17 cellular contexts compared by ENCODE assay signal in genomic region chr19:5090465-5090779, GRCh38.
DNase-seq lines count a peak whose midpoint lies in the region; ATAC-seq and TF ChIP-seq lines count a peak whose summit lies in the region.
"Had no signal": no experiment of that assay in that cellular context is flagged by ENCODE, and none has a peak within 500 bp of the region (broad histone marks: within the 10 kb centered on the region; RNA-seq: fewer than 3 reads in every experiment).

No MANE protein-coding gene starts in this region.

- intact Hi-C loops in ascending aorta (cut with DNase I) (no loop called here), stomach (cut with DNase I; ENCODE audit: low total_unique reads) (no loop called here)

- H3F3A ChIP-seq in GM23248 (ENCODE audit: insufficient read depth), result no peaks in the 10 kb centered on the region

- no peak for ATAC-seq in T-cell (replicated peaks in 1 of 4)
- no peak for ATAC-seq in natural killer cell treated with Interleukin-12 subunit alpha and Interleukin-12 subunit beta and Interleukin-15 and Interleukin-18, amount 100 ng/mL, for 72 hours
- ATAC-seq: HCT116; naive thymus-derived CD8-positive, alpha-beta T cell; Panc1 had no signal

- CTCF ChIA-PET in T-cell (lab: Charles Lee), result no interaction called here

- no peak for TF ChIP-seq POLR2A in stomach (IDR thresholded peaks at IDR 0.05)

- WGBS in GM23248 (ENCODE audit: low coverage in 1 of 2, low lambda C conversion rate in 2 of 2, missing lambda C conversion rate in 2 of 2), 2 experiments, result 71 to 82% methylated on average over 3 to 11 of the region's 11 CpGs
- 40 to 100% (median 85%) methylated on average over 1 to 11 of the region's 11 CpGs for WGBS in stomach, 5 donors

- H4K20me1 ChIP-seq in GM23248 (ENCODE audit: insufficient read depth), result no peaks in the 10 kb centered on the region

- no peaks in the 10 kb centered on the region for H3K9me3 Mint-ChIP-seq in T-cell
- H3K9me3 Mint-ChIP-seq in natural killer cell treated with Interleukin-12 subunit alpha and Interleukin-12 subunit beta and Interleukin-15 and Interleukin-18, amount 100 ng/mL, for 72 hours, result no peaks in the 10 kb centered on the region
- H3K9me3 Mint-ChIP-seq: activated CD4-positive, alpha-beta memory T cell treated with anti-CD3 and anti-CD28 coated beads, Interleukin-2, amount 10 ng/mL, durations not matched to agents 7 days and 5 days had no signal

- peak overlapping the region; percentile 65 for H3K9ac ChIP-seq in GM23248
- H3K9ac ChIP-seq: parathyroid adenoma had no signal

- H3K9me3 ChIP-seq in GM23248 (ENCODE audit: low read depth) (no peaks in the 10 kb centered on the region), ascending aorta (no peaks in the 10 kb centered on the region), stomach (no peaks in the 10 kb centered on the region)

- H3K9me2 ChIP-seq in GM23248 (ENCODE audit: insufficient read depth), result no peaks in the 10 kb centered on the region

- in situ Hi-C loops in GM23248 (cut with MboI), result no loop called here

- no peaks in the 10 kb centered on the region for H3K27me3 Mint-ChIP-seq in T-cell
- no peaks in the 10 kb centered on the region for H3K27me3 Mint-ChIP-seq in natural killer cell treated with Interleukin-12 subunit alpha and Interleukin-12 subunit beta and Interleukin-15 and Interleukin-18, amount 100 ng/mL, for 72 hours
- H3K27me3 Mint-ChIP-seq: activated CD4-positive, alpha-beta memory T cell treated with anti-CD3 and anti-CD28 coated beads, Interleukin-2, amount 10 ng/mL, durations not matched to agents 7 days and 5 days; activated naive CD8-positive, alpha-beta T cell; naive thymus-derived CD8-positive, alpha-beta T cell had no signal

- peak overlapping the region; percentile 50 for H3K4me2 ChIP-seq in GM23248 (ENCODE audit: unreplicated experiment)

- POLR2A ChIA-PET in T-cell (lab: Charles Lee), result no interaction called here

- DNase-seq in GM23248 (no peak), ascending aorta (ENCODE audit: low spot score in 2 of 2) (no peak), stomach (no peak), NOMO-1 treated with dmso at 0.1 percent for 144 hours (lab: John Stamatoyannopoulos, UW; ENCODE audit: unreplicated experiment) (no peak), ureter (ENCODE audit: low spot score) (no peak), T-cell (no peak)
- DNase-seq in natural killer cell treated with Interleukin-12 subunit alpha and Interleukin-12 subunit beta and Interleukin-15 and Interleukin-18, amount 100 ng/mL, for 72 hours (ENCODE audit: low spot score), result no peak
- DNase-seq: activated CD4-positive, alpha-beta memory T cell treated with anti-CD3 and anti-CD28 coated beads, Interleukin-2, amount 10 ng/mL, durations not matched to agents 7 days and 5 days; activated CD4-positive, CD25-positive, alpha-beta regulatory T cell treated with anti-CD3 and anti-CD28 coated beads, Interleukin-2, amount 50 U/mL, for 72 hours; naive thymus-derived CD8-positive, alpha-beta T cell; NCI-H1694; NK-92 treated with Interleukin-12 subunit alpha and Interleukin-12 subunit beta, amount 100 ng/mL, for 24 hours had no signal

- H3K4me3 Mint-ChIP-seq in T-cell, result no peak overlapping the region
- H3K4me3 Mint-ChIP-seq in natural killer cell treated with Interleukin-12 subunit alpha and Interleukin-12 subunit beta and Interleukin-15 and Interleukin-18, amount 100 ng/mL, for 72 hours, result no peak overlapping the region
- H3K4me3 Mint-ChIP-seq: activated CD4-positive, alpha-beta memory T cell treated with anti-CD3 and anti-CD28 coated beads, Interleukin-2, amount 10 ng/mL, durations not matched to agents 7 days and 5 days; activated naive CD8-positive, alpha-beta T cell; naive thymus-derived CD8-positive, alpha-beta T cell had no signal

- peaks cover 17% of the 10 kb centered on the region for H3K4me1 ChIP-seq in GM23248 (ENCODE audit: insufficient read depth)
- peaks cover 3 to 14% of the 10 kb centered on the region in 2 donors for H3K4me1 ChIP-seq in ascending aorta
- peaks cover 8 to 40% (median 28%) of the 10 kb centered on the region in 4 donors for H3K4me1 ChIP-seq in stomach

- H3K79me2 ChIP-seq in GM23248 (ENCODE audit: insufficient read depth), result 0 out of 2 replicates have a peak, but pooled peaks cover 7% of the 10 kb centered on the region

- no peaks in the 10 kb centered on the region for H3K4me1 Mint-ChIP-seq in T-cell
- peaks cover 0 to 9% of the 10 kb centered on the region in 2 donors for H3K4me1 Mint-ChIP-seq in natural killer cell treated with Interleukin-12 subunit alpha and Interleukin-12 subunit beta and Interleukin-15 and Interleukin-18, amount 100 ng/mL, for 72 hours (ENCODE audit: low read depth in 2 of 2)
- H3K4me1 Mint-ChIP-seq: activated CD4-positive, alpha-beta memory T cell treated with anti-CD3 and anti-CD28 coated beads, Interleukin-2, amount 10 ng/mL, durations not matched to agents 7 days and 5 days had no signal

- H3K27me3 ChIP-seq in GM23248 (replicated peaks; ENCODE audit: insufficient read depth) (no peaks in the 10 kb centered on the region), ascending aorta (no peaks in the 10 kb centered on the region), layer of hippocampus (ENCODE audit: control insufficient read depth, insufficient read depth, low read length) (no peaks in the 10 kb centered on the region), stomach (no peaks in the 10 kb centered on the region)

- no peak overlapping the region for H3K4me3 ChIP-seq in GM23248
- H3K4me3 ChIP-seq in ascending aorta, result peak overlapping the region in 1 of 2 donors; percentile 3
- no peak overlapping the region for H3K4me3 ChIP-seq in stomach

- TF ChIP-seq CTCF in ascending aorta (IDR thresholded peaks at IDR 0.05) (no peak), stomach (IDR thresholded peaks at IDR 0.05) (no peak)

- H2AFZ ChIP-seq in GM23248, result no peak overlapping the region
- H2AFZ ChIP-seq: parathyroid adenoma had no signal

- H3K36me3 Mint-ChIP-seq in T-cell, result peaks cover 12% of the 10 kb centered on the region
- H3K36me3 Mint-ChIP-seq in natural killer cell treated with Interleukin-12 subunit alpha and Interleukin-12 subunit beta and Interleukin-15 and Interleukin-18, amount 100 ng/mL, for 72 hours, result no peaks in the 10 kb centered on the region

- H3K27ac Mint-ChIP-seq in T-cell, result no peak overlapping the region
- no peak overlapping the region for H3K27ac Mint-ChIP-seq in natural killer cell treated with Interleukin-12 subunit alpha and Interleukin-12 subunit beta and Interleukin-15 and Interleukin-18, amount 100 ng/mL, for 72 hours
- H3K27ac Mint-ChIP-seq: activated CD4-positive, alpha-beta memory T cell treated with anti-CD3 and anti-CD28 coated beads, Interleukin-2, amount 10 ng/mL, durations not matched to agents 7 days and 5 days; activated naive CD8-positive, alpha-beta T cell; naive thymus-derived CD8-positive, alpha-beta T cell had no signal

- H3K36me3 ChIP-seq in GM23248 (ENCODE audit: low read depth) (no peaks in the 10 kb centered on the region), ascending aorta (peaks cover 15 to 24% of the 10 kb centered on the region in 2 donors), stomach (peaks cover 23 to 55% (median 48%) of the 10 kb centered on the region in 4 donors)

- H3K27ac ChIP-seq in GM23248 (peak overlapping the region; percentile 82), ascending aorta (peak overlapping the region; percentile 57 to 66), layer of hippocampus (ENCODE audit: low read depth, low read length) (peak overlapping the region; percentile 52), stomach (peak overlapping the region in 3 of 5 donors; percentile 59 to 80 (median 77))
- H3K27ac ChIP-seq: parathyroid adenoma had no signal

- TF ChIP-seq EP300 in stomach (IDR thresholded peaks at IDR 0.05), result no peak
